Comparison of ENCODE assay signal across 15 cellular contexts in the genomic region with DNA sequence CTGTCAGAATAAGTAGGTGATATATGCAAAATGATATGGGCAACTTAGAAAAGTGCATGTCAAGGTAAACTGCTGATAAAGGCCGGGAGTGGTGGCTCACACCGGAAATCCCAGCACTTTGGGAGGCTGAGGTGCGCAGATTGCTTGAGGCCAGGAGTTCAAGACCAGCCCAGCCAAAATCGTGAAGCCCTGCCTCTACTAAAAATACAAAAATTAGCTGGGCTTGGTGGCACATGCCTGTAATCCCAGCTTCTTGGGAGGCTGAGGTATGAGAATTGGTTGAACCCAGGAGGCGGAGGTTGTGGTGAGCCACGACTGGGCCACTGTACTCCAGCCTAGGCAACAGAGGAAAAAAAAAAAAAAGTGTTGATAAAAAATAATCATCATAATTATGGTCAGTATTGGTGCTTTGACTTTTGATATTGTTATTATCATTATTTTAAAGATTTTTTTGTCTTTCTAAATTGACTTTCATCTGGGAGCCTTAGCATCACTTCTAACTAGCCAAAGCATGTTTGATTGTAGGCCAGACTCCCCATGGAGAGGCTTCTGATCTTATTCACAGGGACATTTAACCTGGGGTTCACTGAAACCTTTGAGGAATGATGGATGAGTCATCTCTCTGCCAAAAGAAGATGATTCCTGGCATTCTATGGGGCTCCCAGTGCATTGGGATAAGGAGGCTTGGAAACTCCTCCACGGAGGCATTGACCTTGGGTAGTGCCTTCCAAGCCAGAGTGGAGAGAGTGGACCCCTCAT. TPM values are rescaled to one million over a fixed set of nuclear protein-coding genes. Genes with fewer than 3 reads are reported as not detected.
A peak's percentile ranks its signal among the peaks of the same experiment; 100 is the strongest.
DNase-seq lines count a peak whose midpoint lies in the region; ATAC-seq and TF ChIP-seq lines count a peak whose summit lies in the region.
"Had no signal": no experiment of that assay in that cellular context is flagged by ENCODE, and none has a peak within 500 bp of the region (broad histone marks: within the 10 kb centered on the region; RNA-seq: fewer than 3 reads in every experiment).

No MANE protein-coding gene starts in this region.

- TF ChIP-seq POLR2A in HCT116 (IDR thresholded peaks at IDR 0.05; ENCODE audit: borderline replicate concordance, extremely low read depth, insufficient read depth, insufficient read length): no peak

- BruUV-seq in HCT116 (replicated peaks; lab: Mats Ljungman, UMichigan) (no TSS peak), PC-9 (replicated peaks; lab: Mats Ljungman, UMichigan) (no TSS peak)

- peak; percentile 37 for ATAC-seq in HCT116
- ATAC-seq in RWPE2 (ENCODE audit: low read depth): 0 out of 3 replicates have a peak, but pooled peaks have one; percentile 38
- peak; percentile 68 for ATAC-seq in foreskin keratinocyte
- ATAC-seq in right cardiac atrium: no peak

- H3K36me3 ChIP-seq in HCT116 (ENCODE audit: control insufficient read depth in 1 of 2, insufficient read depth in 2 of 2, low read length in 2 of 2) (no peaks in the 10 kb centered on the region), RWPE2 (ENCODE audit: low read depth) (peaks cover 35% of the 10 kb centered on the region), PC-9 (ENCODE audit: low read depth) (no peaks in the 10 kb centered on the region)
- H3K36me3 ChIP-seq: colonic mucosa, neutrophil had no signal

- CTCF ChIA-PET in HCT116 (lab: Charles Lee): no interaction called here
- CTCF ChIA-PET in PC-9 (lab: Charles Lee): interaction anchor here (1.1 kb wide), 1 partner anchor 84 kb away, joined by 3 read pairs; no protein-coding TSS in a partner anchor

- H3K4me1 ChIP-seq in HCT116 (ENCODE audit: control insufficient read depth in 1 of 2, insufficient read depth in 2 of 2, low read length in 2 of 2) (peaks cover 18 to 30% of the 10 kb centered on the region in 2 experiments), RWPE2 (ENCODE audit: insufficient read depth, poor library complexity, severe bottlenecking) (peaks cover 14% of the 10 kb centered on the region), foreskin keratinocyte (peaks cover 18% of the 10 kb centered on the region), PC-9 (replicated peaks; ENCODE audit: insufficient read depth) (peaks cover 2% of the 10 kb centered on the region), right cardiac atrium (ENCODE audit: control insufficient read depth, insufficient read depth, low read length) (peaks cover 2% of the 10 kb centered on the region)

- no peak overlapping the region for H3K9ac ChIP-seq in HCT116 (ENCODE audit: low read length)

- H3K27me3 ChIP-seq in HCT116 (ENCODE audit: insufficient read depth, low read length) (no peaks in the 10 kb centered on the region), RWPE2 (ENCODE audit: insufficient read depth, poor library complexity, severe bottlenecking) (no peaks in the 10 kb centered on the region), foreskin keratinocyte (no peaks in the 10 kb centered on the region), PC-9 (ENCODE audit: insufficient read depth, low read depth) (no peaks in the 10 kb centered on the region), right cardiac atrium (ENCODE audit: control insufficient read depth, insufficient read depth) (no peaks in the 10 kb centered on the region)
- H3K27me3 ChIP-seq: colonic mucosa, esophagus muscularis mucosa, neutrophil had no signal

- peak; percentile 18 for DNase-seq in AG20443 (ENCODE audit: low spot score)
- no peak for DNase-seq in HCT116 (ENCODE audit: low read depth, low spot score)
- no peak for DNase-seq in RWPE2 (ENCODE audit: low spot score)
- DNase-seq in foreskin keratinocyte: peak in 1 of 2 donors; percentile 56
- no peak for DNase-seq in T-helper 9 cell
- no peak for DNase-seq in COLO668 (lab: John Stamatoyannopoulos, UW; ENCODE audit: unreplicated experiment)
- DNase-seq in PC-9: no peak
- DNase-seq in right cardiac atrium: no peak
- DNase-seq: C1 segment of cervical spinal cord, colonic mucosa, Karpas-422, substantia nigra, T1000 had no signal

- H3K9me2 ChIP-seq in HCT116 (ENCODE audit: insufficient read depth) (no peaks in the 10 kb centered on the region), PC-9 (ENCODE audit: insufficient read depth) (no peaks in the 10 kb centered on the region)

- H3K4me3 ChIP-seq in HCT116 (replicated peaks in 1 of 2; ENCODE audit: low read depth in 1 of 2, low read length in 2 of 2) (no peak overlapping the region), RWPE2 (ENCODE audit: severe bottlenecking) (no peak overlapping the region), PC-9 (no peak overlapping the region), right cardiac atrium (ENCODE audit: low read length) (no peak overlapping the region)
- H3K4me3 ChIP-seq: colonic mucosa, esophagus muscularis mucosa had no signal

- peak overlapping the region; percentile 53 for H3K4me2 ChIP-seq in HCT116 (ENCODE audit: low read length)
- no peak overlapping the region for H3K4me2 ChIP-seq in PC-9

- H2AFZ ChIP-seq in HCT116 (ENCODE audit: low read depth, low read length, poor library complexity, severe bottlenecking) (no peak overlapping the region), PC-9 (no peak overlapping the region)

- intact Hi-C loops in HCT116 (cut with micrococcal nuclease) (no loop called here), PC-9 (cut with micrococcal nuclease; ENCODE audit: unreplicated experiment) (no loop called here), right cardiac atrium (cut with DNase I) (no loop called here)

- H3K9me3 ChIP-seq in HCT116 (ENCODE audit: control insufficient read depth in 1 of 2, insufficient read depth in 1 of 2, low read depth in 1 of 2, low read length in 2 of 2): no peaks in the 10 kb centered on the region
- no peaks in the 10 kb centered on the region for H3K9me3 ChIP-seq in RWPE2 (ENCODE audit: severe bottlenecking)
- no peaks in the 10 kb centered on the region for H3K9me3 ChIP-seq in PC-9 (ENCODE audit: insufficient read depth, low read depth)
- H3K9me3 ChIP-seq in right cardiac atrium (ENCODE audit: control insufficient read depth, low read length): no peaks in the 10 kb centered on the region
- H3K9me3 ChIP-seq: colonic mucosa, esophagus muscularis mucosa, neutrophil had no signal

- POLR2A ChIA-PET in HCT116 (lab: Charles Lee): no interaction called here
- POLR2A ChIA-PET in PC-9 (lab: Charles Lee; ENCODE audit: unreplicated experiment): no interaction called here

- RAD21 ChIA-PET in HCT116 (lab: Charles Lee; ENCODE audit: low non-redundant PET in 1 of 2, low total read pairs in 2 of 2, uncharacterized antibody in 2 of 2, unreplicated experiment in 2 of 2): no interaction called here

- no peak for TF ChIP-seq CTCF in HCT116 (IDR thresholded peaks at IDR 0.05 in 2 of 3, conservative IDR thresholded peaks at IDR 0.05 in 1 of 3; ENCODE audit: borderline replicate concordance in 1 of 3, insufficient read depth in 1 of 3, low read depth in 2 of 3, low read length in 2 of 3)
- no peak for TF ChIP-seq CTCF in RWPE2 (IDR thresholded peaks at IDR 0.05; ENCODE audit: poor library complexity, severe bottlenecking)
- TF ChIP-seq CTCF in foreskin keratinocyte (conservative IDR thresholded peaks at IDR 0.05): no peak
- no peak for TF ChIP-seq CTCF in PC-9 (conservative IDR thresholded peaks at IDR 0.05)

- 91% methylated on average over 7 of the region's 7 CpGs for WGBS in right cardiac atrium

- no peaks in the 10 kb centered on the region for H4K20me1 ChIP-seq in HCT116 (ENCODE audit: insufficient read depth)
- H4K20me1 ChIP-seq in PC-9 (ENCODE audit: insufficient read depth): no peaks in the 10 kb centered on the region

- no peak for TF ChIP-seq RAD21 in HCT116 (IDR thresholded peaks at IDR 0.05; ENCODE audit: low read depth)

- H3K79me2 ChIP-seq in HCT116 (ENCODE audit: insufficient read depth, low read length) (no peaks in the 10 kb centered on the region), PC-9 (ENCODE audit: low read depth) (no peaks in the 10 kb centered on the region)

- H3K27ac ChIP-seq in HCT116 (ENCODE audit: low read depth, low read length) (no peak overlapping the region), RWPE2 (ENCODE audit: poor library complexity, severe bottlenecking) (peak overlapping the region; percentile 23), foreskin keratinocyte (peak overlapping the region; percentile 43), PC-9 (no peak overlapping the region), right cardiac atrium (ENCODE audit: low read length) (no peak overlapping the region)
- H3K27ac ChIP-seq: colonic mucosa, esophagus muscularis mucosa, neutrophil had no signal

- H3F3A ChIP-seq in PC-9 (ENCODE audit: insufficient read depth, low read depth): peaks cover 1% of the 10 kb centered on the region; the same call in 1 of the 2 replicates

TF ChIP-seq in HCT116, 20 proteins besides CTCF, POLR2A, EP300 and RAD21:
- TF ChIP-seq TCF7L2 (IDR thresholded peaks at IDR 0.05; ENCODE audit: borderline replicate concordance, extremely low read depth, insufficient read depth, insufficient read length): peak; percentile 12
- TF ChIP-seq, protein P1, sequence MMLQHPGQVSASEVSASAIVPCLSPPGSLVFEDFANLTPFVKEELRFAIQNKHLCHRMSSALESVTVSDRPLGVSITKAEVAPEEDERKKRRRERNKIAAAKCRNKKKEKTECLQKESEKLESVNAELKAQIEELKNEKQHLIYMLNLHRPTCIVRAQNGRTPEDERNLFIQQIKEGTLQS (IDR thresholded peaks at IDR 0.05): no peak

RNA-seq across cellular contexts. Expression of a gene that starts 5.6 kb away (rescaled TPM):
- total RNA-seq in HCT116 (2021; ENCODE audit: unreplicated experiment) (33.5 TPM), foreskin keratinocyte (58.0 and 59.5 TPM in 2 replicates), PC-9 (2021) (18.5 and 21.8 TPM in 2 replicates), right cardiac atrium (10 to 100 TPM; 68.6 to 76.9 (median 73.6) TPM)
- polyA plus RNA-seq in HCT116 (2012): 11.1 and 15.2 TPM in 2 replicates
- polyA plus RNA-seq in foreskin keratinocyte (5.0 and 5.8 TPM in 2 replicates), right cardiac atrium (14.6 TPM)

Comparison
In these comparisons a context has a peak if more than half of its experiments do, and no peak if none do; other contexts are left out.
1. ATAC-seq: peak in HCT116 (single experiment), RWPE2 (single experiment) and foreskin keratinocyte (single experiment); none in right cardiac atrium (0 of 2).
2. H3K27ac ChIP-seq: peak in RWPE2 (single experiment) and foreskin keratinocyte (single experiment); none in HCT116 (single experiment), PC-9 (single experiment) and right cardiac atrium (single experiment).